1 cellular context compared by ENCODE assay signal in the genomic region with DNA sequence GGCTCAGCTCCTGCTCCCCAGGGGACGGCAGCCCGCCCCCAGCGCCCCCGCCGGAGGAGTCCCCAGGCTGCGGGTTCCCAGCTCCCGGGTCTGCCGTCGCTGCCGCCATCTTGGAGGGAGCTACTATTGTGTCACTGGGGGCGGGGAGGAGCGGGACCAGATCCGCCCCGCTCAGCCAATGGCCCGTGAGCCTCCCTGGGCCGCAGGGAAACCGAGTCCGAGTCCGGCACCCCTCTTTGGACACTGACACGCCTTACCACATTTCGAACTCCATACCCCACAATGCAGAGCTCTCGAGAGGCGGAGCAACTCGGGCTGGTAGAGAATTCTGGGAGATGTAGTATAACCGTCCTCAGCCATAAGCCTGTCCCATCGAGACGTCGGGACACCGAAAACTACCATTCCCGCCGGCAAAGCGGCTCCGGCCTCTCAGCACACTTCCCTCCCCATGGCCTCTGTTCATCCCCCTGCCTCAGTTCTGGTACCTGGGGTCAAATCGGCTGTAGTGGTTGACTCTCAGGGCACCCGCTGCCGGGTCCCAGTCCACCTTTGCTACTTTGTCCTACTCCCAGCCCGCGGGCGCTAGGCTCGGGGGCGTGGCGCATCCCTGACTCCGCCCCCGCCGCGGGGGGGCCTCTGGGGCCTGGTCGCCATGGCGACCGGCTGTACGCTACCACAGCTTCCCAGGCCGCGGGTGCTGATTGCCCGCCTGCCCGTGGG.
TF ChIP-seq lines count a peak whose summit lies in the region.

A gene (minus strand): TSS at position 133 of the 720 bp plus-strand sequence. CDS start 24 bp downstream, at position 109.
A gene with protein sequence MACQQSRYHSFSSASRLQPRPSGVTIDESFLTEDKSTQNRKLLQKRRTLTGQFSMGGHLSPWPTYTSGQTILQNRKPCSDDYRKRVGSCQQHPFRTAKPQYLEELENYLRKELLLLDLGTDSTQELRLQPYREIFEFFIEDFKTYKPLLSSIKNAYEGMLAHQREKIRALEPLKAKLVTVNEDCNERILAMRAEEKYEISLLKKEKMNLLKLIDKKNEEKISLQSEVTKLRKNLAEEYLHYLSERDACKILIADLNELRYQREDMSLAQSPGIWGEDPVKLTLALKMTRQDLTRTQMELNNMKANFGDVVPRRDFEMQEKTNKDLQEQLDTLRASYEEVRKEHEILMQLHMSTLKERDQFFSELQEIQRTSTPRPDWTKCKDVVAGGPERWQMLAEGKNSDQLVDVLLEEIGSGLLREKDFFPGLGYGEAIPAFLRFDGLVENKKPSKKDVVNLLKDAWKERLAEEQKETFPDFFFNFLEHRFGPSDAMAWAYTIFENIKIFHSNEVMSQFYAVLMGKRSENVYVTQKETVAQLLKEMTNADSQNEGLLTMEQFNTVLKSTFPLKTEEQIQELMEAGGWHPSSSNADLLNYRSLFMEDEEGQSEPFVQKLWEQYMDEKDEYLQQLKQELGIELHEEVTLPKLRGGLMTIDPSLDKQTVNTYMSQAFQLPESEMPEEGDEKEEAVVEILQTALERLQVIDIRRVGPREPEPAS (plus strand): TSS at position 462 of the 720 bp plus-strand sequence. CDS start 261 bp downstream, outside the sequence.

TF ChIP-seq in HepG2, 621 proteins besides CTCF, POLR2A, EP300 and RAD21 (continued from another document and continues in another):
- TF ChIP-seq, protein P1, sequence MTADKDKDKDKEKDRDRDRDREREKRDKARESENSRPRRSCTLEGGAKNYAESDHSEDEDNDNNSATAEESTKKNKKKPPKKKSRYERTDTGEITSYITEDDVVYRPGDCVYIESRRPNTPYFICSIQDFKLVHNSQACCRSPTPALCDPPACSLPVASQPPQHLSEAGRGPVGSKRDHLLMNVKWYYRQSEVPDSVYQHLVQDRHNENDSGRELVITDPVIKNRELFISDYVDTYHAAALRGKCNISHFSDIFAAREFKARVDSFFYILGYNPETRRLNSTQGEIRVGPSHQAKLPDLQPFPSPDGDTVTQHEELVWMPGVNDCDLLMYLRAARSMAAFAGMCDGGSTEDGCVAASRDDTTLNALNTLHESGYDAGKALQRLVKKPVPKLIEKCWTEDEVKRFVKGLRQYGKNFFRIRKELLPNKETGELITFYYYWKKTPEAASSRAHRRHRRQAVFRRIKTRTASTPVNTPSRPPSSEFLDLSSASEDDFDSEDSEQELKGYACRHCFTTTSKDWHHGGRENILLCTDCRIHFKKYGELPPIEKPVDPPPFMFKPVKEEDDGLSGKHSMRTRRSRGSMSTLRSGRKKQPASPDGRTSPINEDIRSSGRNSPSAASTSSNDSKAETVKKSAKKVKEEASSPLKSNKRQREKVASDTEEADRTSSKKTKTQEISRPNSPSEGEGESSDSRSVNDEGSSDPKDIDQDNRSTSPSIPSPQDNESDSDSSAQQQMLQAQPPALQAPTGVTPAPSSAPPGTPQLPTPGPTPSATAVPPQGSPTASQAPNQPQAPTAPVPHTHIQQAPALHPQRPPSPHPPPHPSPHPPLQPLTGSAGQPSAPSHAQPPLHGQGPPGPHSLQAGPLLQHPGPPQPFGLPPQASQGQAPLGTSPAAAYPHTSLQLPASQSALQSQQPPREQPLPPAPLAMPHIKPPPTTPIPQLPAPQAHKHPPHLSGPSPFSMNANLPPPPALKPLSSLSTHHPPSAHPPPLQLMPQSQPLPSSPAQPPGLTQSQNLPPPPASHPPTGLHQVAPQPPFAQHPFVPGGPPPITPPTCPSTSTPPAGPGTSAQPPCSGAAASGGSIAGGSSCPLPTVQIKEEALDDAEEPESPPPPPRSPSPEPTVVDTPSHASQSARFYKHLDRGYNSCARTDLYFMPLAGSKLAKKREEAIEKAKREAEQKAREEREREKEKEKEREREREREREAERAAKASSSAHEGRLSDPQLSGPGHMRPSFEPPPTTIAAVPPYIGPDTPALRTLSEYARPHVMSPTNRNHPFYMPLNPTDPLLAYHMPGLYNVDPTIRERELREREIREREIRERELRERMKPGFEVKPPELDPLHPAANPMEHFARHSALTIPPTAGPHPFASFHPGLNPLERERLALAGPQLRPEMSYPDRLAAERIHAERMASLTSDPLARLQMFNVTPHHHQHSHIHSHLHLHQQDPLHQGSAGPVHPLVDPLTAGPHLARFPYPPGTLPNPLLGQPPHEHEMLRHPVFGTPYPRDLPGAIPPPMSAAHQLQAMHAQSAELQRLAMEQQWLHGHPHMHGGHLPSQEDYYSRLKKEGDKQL (CRISPR knock-in tag; IDR thresholded peaks at IDR 0.05; ENCODE audit: low read depth): no peak
- TF ChIP-seq ZNF766 (CRISPR knock-in tag; IDR thresholded peaks at IDR 0.05; ENCODE audit: borderline replicate concordance) (peak; percentile 59; the same call in 1 of the 2 replicates), MZF1 (CRISPR knock-in tag; IDR thresholded peaks at IDR 0.05; ENCODE audit: borderline replicate concordance) (no peak; the same call in 1 of the 2 replicates), CENPT (CRISPR knock-in tag; IDR thresholded peaks at IDR 0.05; ENCODE audit: low read depth) (no peak), SKI (IDR thresholded peaks at IDR 0.05; ENCODE audit: partially characterized antibody) (peak; percentile 11), ZNF629 (CRISPR knock-in tag; conservative IDR thresholded peaks at IDR 0.05) (no peak), ZC3H4 (CRISPR knock-in tag; IDR thresholded peaks at IDR 0.05; ENCODE audit: borderline replicate concordance) (no peak), ZBTB7A (CRISPR knock-in tag; IDR thresholded peaks at IDR 0.05) (no peak), SP2 (CRISPR knock-in tag; IDR thresholded peaks at IDR 0.05) (peak; percentile 81), REL (CRISPR knock-in tag; conservative IDR thresholded peaks at IDR 0.05) (no peak; the same call in 1 of the 2 replicates), GZF1 (CRISPR knock-in tag; IDR thresholded peaks at IDR 0.05) (no peak), PLRG1 (conservative IDR thresholded peaks at IDR 0.05) (no peak), ZNF3 (CRISPR knock-in tag; IDR thresholded peaks at IDR 0.05) (no peak; the same call in none of the 2 replicates), NFKBIZ (CRISPR knock-in tag; IDR thresholded peaks at IDR 0.05) (no peak; the same call in 1 of the 2 replicates), SP4 (CRISPR knock-in tag; IDR thresholded peaks at IDR 0.05) (peak; percentile 99), PRMT3 (CRISPR knock-in tag; IDR thresholded peaks at IDR 0.05; ENCODE audit: borderline replicate concordance, low read depth) (no peak), SMARCE1 (IDR thresholded peaks at IDR 0.05; ENCODE audit: borderline replicate concordance) (no peak), ZNF841 (CRISPR knock-in tag; IDR thresholded peaks at IDR 0.05; ENCODE audit: borderline replicate concordance) (no peak), ZEB1 (IDR thresholded peaks at IDR 0.05; ENCODE audit: insufficient replicate concordance, low read depth) (peak; percentile 31), KAT8 (CRISPR knock-in tag; IDR thresholded peaks at IDR 0.05) (peak; percentile 88), ZNF703 (CRISPR knock-in tag; IDR thresholded peaks at IDR 0.05; ENCODE audit: borderline replicate concordance) (no peak), ZNF670 (CRISPR knock-in tag; IDR thresholded peaks at IDR 0.05; ENCODE audit: borderline replicate concordance) (no peak; the same call in 1 of the 2 replicates), ZNF326 (CRISPR knock-in tag; IDR thresholded peaks at IDR 0.05; ENCODE audit: borderline replicate concordance) (no peak), ZNF781 (CRISPR knock-in tag; IDR thresholded peaks at IDR 0.05; ENCODE audit: borderline replicate concordance, not compliant biosample characterization) (no peak)
- TF ChIP-seq, protein P2, sequence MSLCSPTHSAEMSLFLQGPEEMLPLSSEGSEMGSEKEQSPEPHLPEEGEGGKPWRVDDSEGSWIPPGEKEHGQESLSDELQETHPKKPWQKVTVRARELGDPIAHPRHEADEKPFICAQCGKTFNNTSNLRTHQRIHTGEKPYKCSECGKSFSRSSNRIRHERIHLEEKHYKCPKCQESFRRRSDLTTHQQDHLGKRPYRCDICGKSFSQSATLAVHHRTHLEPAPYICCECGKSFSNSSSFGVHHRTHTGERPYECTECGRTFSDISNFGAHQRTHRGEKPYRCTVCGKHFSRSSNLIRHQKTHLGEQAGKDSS (CRISPR knock-in tag; IDR thresholded peaks at IDR 0.05; ENCODE audit: borderline replicate concordance, low read depth): no peak; the same call in none of the 2 replicates
- TF ChIP-seq, protein P3, sequence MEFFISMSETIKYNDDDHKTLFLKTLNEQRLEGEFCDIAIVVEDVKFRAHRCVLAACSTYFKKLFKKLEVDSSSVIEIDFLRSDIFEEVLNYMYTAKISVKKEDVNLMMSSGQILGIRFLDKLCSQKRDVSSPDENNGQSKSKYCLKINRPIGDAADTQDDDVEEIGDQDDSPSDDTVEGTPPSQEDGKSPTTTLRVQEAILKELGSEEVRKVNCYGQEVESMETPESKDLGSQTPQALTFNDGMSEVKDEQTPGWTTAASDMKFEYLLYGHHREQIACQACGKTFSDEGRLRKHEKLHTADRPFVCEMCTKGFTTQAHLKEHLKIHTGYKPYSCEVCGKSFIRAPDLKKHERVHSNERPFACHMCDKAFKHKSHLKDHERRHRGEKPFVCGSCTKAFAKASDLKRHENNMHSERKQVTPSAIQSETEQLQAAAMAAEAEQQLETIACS (CRISPR knock-in tag; IDR thresholded peaks at IDR 0.05): no peak
- TF ChIP-seq, protein P4, sequence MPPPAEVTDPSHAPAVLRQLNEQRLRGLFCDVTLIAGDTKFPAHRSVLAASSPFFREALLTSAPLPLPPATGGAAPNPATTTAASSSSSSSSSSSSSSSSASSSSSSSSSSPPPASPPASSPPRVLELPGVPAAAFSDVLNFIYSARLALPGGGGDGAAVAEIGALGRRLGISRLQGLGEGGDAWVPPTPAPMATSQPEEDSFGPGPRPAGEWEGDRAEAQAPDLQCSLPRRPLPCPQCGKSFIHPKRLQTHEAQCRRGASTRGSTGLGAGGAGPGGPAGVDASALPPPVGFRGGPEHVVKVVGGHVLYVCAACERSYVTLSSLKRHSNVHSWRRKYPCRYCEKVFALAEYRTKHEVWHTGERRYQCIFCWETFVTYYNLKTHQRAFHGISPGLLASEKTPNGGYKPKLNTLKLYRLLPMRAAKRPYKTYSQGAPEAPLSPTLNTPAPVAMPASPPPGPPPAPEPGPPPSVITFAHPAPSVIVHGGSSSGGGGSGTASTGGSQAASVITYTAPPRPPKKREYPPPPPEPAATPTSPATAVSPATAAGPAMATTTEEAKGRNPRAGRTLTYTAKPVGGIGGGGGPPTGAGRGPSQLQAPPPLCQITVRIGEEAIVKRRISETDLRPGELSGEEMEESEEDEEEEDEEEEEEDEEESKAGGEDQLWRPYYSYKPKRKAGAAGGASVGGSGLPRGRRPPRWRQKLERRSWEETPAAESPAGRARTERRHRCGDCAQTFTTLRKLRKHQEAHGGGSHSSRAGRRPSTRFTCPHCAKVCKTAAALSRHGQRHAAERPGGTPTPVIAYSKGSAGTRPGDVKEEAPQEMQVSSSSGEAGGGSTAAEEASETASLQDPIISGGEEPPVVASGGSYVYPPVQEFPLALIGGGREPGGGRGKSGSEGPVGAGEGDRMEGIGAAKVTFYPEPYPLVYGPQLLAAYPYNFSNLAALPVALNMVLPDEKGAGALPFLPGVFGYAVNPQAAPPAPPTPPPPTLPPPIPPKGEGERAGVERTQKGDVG (CRISPR knock-in tag; IDR thresholded peaks at IDR 0.05; ENCODE audit: borderline replicate concordance): 0 out of 2 replicates have a peak, but pooled peaks have one; percentile 12
- TF ChIP-seq, protein P5, sequence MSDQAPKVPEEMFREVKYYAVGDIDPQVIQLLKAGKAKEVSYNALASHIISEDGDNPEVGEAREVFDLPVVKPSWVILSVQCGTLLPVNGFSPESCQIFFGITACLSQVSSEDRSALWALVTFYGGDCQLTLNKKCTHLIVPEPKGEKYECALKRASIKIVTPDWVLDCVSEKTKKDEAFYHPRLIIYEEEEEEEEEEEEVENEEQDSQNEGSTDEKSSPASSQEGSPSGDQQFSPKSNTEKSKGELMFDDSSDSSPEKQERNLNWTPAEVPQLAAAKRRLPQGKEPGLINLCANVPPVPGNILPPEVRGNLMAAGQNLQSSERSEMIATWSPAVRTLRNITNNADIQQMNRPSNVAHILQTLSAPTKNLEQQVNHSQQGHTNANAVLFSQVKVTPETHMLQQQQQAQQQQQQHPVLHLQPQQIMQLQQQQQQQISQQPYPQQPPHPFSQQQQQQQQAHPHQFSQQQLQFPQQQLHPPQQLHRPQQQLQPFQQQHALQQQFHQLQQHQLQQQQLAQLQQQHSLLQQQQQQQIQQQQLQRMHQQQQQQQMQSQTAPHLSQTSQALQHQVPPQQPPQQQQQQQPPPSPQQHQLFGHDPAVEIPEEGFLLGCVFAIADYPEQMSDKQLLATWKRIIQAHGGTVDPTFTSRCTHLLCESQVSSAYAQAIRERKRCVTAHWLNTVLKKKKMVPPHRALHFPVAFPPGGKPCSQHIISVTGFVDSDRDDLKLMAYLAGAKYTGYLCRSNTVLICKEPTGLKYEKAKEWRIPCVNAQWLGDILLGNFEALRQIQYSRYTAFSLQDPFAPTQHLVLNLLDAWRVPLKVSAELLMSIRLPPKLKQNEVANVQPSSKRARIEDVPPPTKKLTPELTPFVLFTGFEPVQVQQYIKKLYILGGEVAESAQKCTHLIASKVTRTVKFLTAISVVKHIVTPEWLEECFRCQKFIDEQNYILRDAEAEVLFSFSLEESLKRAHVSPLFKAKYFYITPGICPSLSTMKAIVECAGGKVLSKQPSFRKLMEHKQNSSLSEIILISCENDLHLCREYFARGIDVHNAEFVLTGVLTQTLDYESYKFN (CRISPR knock-in tag; conservative IDR thresholded peaks at IDR 0.05): peak; percentile 16; the same call in 1 of the 2 replicates
- TF ChIP-seq, protein P6, sequence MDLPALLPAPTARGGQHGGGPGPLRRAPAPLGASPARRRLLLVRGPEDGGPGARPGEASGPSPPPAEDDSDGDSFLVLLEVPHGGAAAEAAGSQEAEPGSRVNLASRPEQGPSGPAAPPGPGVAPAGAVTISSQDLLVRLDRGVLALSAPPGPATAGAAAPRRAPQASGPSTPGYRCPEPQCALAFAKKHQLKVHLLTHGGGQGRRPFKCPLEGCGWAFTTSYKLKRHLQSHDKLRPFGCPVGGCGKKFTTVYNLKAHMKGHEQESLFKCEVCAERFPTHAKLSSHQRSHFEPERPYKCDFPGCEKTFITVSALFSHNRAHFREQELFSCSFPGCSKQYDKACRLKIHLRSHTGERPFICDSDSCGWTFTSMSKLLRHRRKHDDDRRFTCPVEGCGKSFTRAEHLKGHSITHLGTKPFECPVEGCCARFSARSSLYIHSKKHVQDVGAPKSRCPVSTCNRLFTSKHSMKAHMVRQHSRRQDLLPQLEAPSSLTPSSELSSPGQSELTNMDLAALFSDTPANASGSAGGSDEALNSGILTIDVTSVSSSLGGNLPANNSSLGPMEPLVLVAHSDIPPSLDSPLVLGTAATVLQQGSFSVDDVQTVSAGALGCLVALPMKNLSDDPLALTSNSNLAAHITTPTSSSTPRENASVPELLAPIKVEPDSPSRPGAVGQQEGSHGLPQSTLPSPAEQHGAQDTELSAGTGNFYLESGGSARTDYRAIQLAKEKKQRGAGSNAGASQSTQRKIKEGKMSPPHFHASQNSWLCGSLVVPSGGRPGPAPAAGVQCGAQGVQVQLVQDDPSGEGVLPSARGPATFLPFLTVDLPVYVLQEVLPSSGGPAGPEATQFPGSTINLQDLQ (CRISPR knock-in tag; IDR thresholded peaks at IDR 0.05): no peak
- TF ChIP-seq, protein P7, sequence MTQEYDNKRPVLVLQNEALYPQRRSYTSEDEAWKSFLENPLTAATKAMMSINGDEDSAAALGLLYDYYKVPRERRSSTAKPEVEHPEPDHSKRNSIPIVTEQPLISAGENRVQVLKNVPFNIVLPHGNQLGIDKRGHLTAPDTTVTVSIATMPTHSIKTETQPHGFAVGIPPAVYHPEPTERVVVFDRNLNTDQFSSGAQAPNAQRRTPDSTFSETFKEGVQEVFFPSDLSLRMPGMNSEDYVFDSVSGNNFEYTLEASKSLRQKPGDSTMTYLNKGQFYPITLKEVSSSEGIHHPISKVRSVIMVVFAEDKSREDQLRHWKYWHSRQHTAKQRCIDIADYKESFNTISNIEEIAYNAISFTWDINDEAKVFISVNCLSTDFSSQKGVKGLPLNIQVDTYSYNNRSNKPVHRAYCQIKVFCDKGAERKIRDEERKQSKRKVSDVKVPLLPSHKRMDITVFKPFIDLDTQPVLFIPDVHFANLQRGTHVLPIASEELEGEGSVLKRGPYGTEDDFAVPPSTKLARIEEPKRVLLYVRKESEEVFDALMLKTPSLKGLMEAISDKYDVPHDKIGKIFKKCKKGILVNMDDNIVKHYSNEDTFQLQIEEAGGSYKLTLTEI (CRISPR knock-in tag; conservative IDR thresholded peaks at IDR 0.05): no peak
